18 cellular contexts compared by ENCODE assay signal in the genomic region with DNA sequence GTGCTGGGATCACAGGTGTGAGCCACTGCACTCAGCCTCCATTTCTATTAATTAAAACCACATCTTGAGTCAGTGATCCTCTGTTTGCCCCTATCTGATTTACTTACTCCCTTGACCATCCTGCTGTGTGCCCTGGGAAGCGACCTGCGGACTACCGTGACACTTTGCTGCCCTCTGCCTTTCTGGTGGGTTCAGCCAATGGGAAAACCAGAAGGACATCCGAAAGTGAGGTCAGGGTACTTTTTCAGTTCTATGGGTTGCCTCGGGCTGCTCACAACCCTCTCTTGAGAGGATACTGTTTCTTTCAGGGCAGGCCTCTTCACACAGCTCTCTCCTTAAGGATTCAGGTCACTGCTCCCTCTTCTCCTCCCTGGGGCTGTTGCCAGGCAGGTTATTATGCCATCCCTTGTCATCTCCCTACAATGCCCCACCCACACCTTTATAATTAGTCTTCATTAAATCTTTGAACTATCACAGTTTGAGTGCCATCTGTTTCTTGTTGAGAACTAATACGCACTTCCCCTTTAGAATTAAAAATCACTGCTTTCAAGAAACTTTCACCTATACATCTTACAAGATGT. TPM values are rescaled to one million over a fixed set of nuclear protein-coding genes. Genes with fewer than 3 reads are reported as not detected.
A peak's percentile ranks its signal among the peaks of the same experiment; 100 is the strongest.
DNase-seq lines count a peak whose midpoint lies in the region; ATAC-seq and TF ChIP-seq lines count a peak whose summit lies in the region.
"Had no signal": no experiment of that assay in that cellular context is flagged by ENCODE, and none has a peak within 500 bp of the region (broad histone marks: within the 10 kb centered on the region; RNA-seq: fewer than 3 reads in every experiment).

No MANE protein-coding gene starts in this region.

- H3K36me3 Mint-ChIP-seq in activated T-cell treated with anti-CD3 and anti-CD28 coated beads, Interleukin-2, amount 50 U/mL, for 72 hours (ENCODE audit: insufficient read depth in 2 of 2), result peaks cover 9 to 24% of the 10 kb centered on the region in 2 donors
- H3K36me3 Mint-ChIP-seq in WTC11, result no peaks in the 10 kb centered on the region
- H3K36me3 Mint-ChIP-seq in stimulated activated naive B cell treated with anti-CD40 and anti-IgM and Interleukin-4, amounts not matched to agents 10 μg/mL and 1 μg/mL and 100 μg/mL, for 72 hours, result peaks cover 27 to 62% of the 10 kb centered on the region in 2 donors
- peaks cover 82% of the 10 kb centered on the region for H3K36me3 Mint-ChIP-seq in activated T-helper 2 cell treated with anti-CD3 and anti-CD28 coated beads, Interferon-gamma antibody, Interleukin-2, Interleukin-4, amounts not matched to agents 10 μg/mL and 5 μg/mL and 100 μg/mL, durations not matched to agents 14 hours and 24 hours and 36 hours (ENCODE audit: low read depth)
- H3K36me3 Mint-ChIP-seq: brain had no signal

- DNase-seq in activated T-cell treated with anti-CD3 and anti-CD28 coated beads, Interleukin-2, amount 50 U/mL, for 72 hours, result no peak
- no peak for DNase-seq in activated T-cell treated with anti-CD3 and anti-CD28 coated beads for 4 hours
- DNase-seq in WTC11 (ENCODE audit: low spot score), result peak; percentile 56
- peak; percentile 64 for DNase-seq in iPS-NIHi11 (ENCODE audit: low spot score)
- DNase-seq in stimulated activated naive B cell treated with anti-CD40 and anti-IgM and Interleukin-4, amounts not matched to agents 10 μg/mL and 1 μg/mL and 100 μg/mL, for 72 hours, result no peak
- DNase-seq in activated effector memory CD4-positive, alpha-beta T cell treated with Interleukin-2 at 50 U/mL for 16 hours, result no peak
- no peak for DNase-seq in activated T-helper 2 cell treated with anti-CD3 and anti-CD28 coated beads, Interferon-gamma antibody, Interleukin-2, Interleukin-4, amounts not matched to agents 10 μg/mL and 5 μg/mL and 100 μg/mL, durations not matched to agents 14 hours and 24 hours and 36 hours (ENCODE audit: low spot score)
- DNase-seq: activated CD4-positive, CD25-positive, alpha-beta regulatory T cell treated with anti-CD3 and anti-CD28 coated beads, Interleukin-2, amount 50 U/mL, for 72 hours; dorsolateral prefrontal cortex; MM.1S; NCI-H2029 treated with DMSO at 0.1 percent for 48 hours; NCI-H774; RPMI8226; stimulated activated CD4-positive, alpha-beta T cell treated with anti-CD3 and anti-CD28 coated beads, Interleukin-1b, Interleukin-23, amount 100 ng/mL, for 48 hours; T-helper 2 cell had no signal

- no peak overlapping the region for H3K4me3 Mint-ChIP-seq in activated T-cell treated with anti-CD3 and anti-CD28 coated beads, Interleukin-2, amount 50 U/mL, for 72 hours
- no peak overlapping the region for H3K4me3 Mint-ChIP-seq in WTC11
- H3K4me3 Mint-ChIP-seq in stimulated activated naive B cell treated with anti-CD40 and anti-IgM and Interleukin-4, amounts not matched to agents 10 μg/mL and 1 μg/mL and 100 μg/mL, for 72 hours, result no peak overlapping the region
- H3K4me3 Mint-ChIP-seq in activated T-helper 2 cell treated with anti-CD3 and anti-CD28 coated beads, Interferon-gamma antibody, Interleukin-2, Interleukin-4, amounts not matched to agents 10 μg/mL and 5 μg/mL and 100 μg/mL, durations not matched to agents 14 hours and 24 hours and 36 hours (ENCODE audit: low read depth), result no peak overlapping the region
- H3K4me3 Mint-ChIP-seq: brain, nephron had no signal

- ATAC-seq in activated T-cell treated with anti-CD3 and anti-CD28 coated beads, Interleukin-2, amount 50 U/mL, for 72 hours (replicated peaks in 1 of 2), result no peak
- ATAC-seq in WTC11 (peak; percentile 98), HG03025 (IDR thresholded peaks at IDR 0.05; ENCODE audit: low FRiP score, unreplicated experiment) (no peak)
- no peak for ATAC-seq in stimulated activated naive B cell treated with anti-CD40 and anti-IgM and Interleukin-4, amounts not matched to agents 10 μg/mL and 1 μg/mL and 100 μg/mL, for 72 hours (replicated peaks)

- no peaks in the 10 kb centered on the region for H3K27me3 Mint-ChIP-seq in activated T-cell treated with anti-CD3 and anti-CD28 coated beads, Interleukin-2, amount 50 U/mL, for 72 hours (ENCODE audit: low read depth)
- H3K27me3 Mint-ChIP-seq in WTC11 (ENCODE audit: low read depth), result peaks cover 2% of the 10 kb centered on the region; the same call in 1 of the 2 replicates
- H3K27me3 Mint-ChIP-seq in stimulated activated naive B cell treated with anti-CD40 and anti-IgM and Interleukin-4, amounts not matched to agents 10 μg/mL and 1 μg/mL and 100 μg/mL, for 72 hours, result no peaks in the 10 kb centered on the region
- no peaks in the 10 kb centered on the region for H3K27me3 Mint-ChIP-seq in activated T-helper 2 cell treated with anti-CD3 and anti-CD28 coated beads, Interferon-gamma antibody, Interleukin-2, Interleukin-4, amounts not matched to agents 10 μg/mL and 5 μg/mL and 100 μg/mL, durations not matched to agents 14 hours and 24 hours and 36 hours (ENCODE audit: low read depth)

- POLR2A ChIA-PET in WTC11 (lab: Charles Lee), result no interaction called here

- no peak for TF ChIP-seq CTCF in WTC11 (IDR thresholded peaks at IDR 0.05)

- no peaks in the 10 kb centered on the region for H3K9me3 Mint-ChIP-seq in activated T-cell treated with anti-CD3 and anti-CD28 coated beads, Interleukin-2, amount 50 U/mL, for 72 hours
- no peaks in the 10 kb centered on the region for H3K9me3 Mint-ChIP-seq in WTC11
- no peaks in the 10 kb centered on the region for H3K9me3 Mint-ChIP-seq in stimulated activated naive B cell treated with anti-CD40 and anti-IgM and Interleukin-4, amounts not matched to agents 10 μg/mL and 1 μg/mL and 100 μg/mL, for 72 hours
- H3K9me3 Mint-ChIP-seq in activated T-helper 2 cell treated with anti-CD3 and anti-CD28 coated beads, Interferon-gamma antibody, Interleukin-2, Interleukin-4, amounts not matched to agents 10 μg/mL and 5 μg/mL and 100 μg/mL, durations not matched to agents 14 hours and 24 hours and 36 hours, result no peaks in the 10 kb centered on the region
- H3K9me3 Mint-ChIP-seq: brain, nephron had no signal

- CTCF ChIA-PET in WTC11 (lab: Charles Lee), result interaction anchor here (0.9 to 1.7 kb wide), 3 partner anchors 17 to 191 kb away, joined by 3 to 5 read pairs (median 5); a partner anchor contains a TSS

- peak overlapping the region; percentile 44 for H3K27ac Mint-ChIP-seq in activated T-cell treated with anti-CD3 and anti-CD28 coated beads, Interleukin-2, amount 50 U/mL, for 72 hours
- no peak overlapping the region for H3K27ac Mint-ChIP-seq in WTC11
- peak overlapping the region; percentile 49 for H3K27ac Mint-ChIP-seq in stimulated activated naive B cell treated with anti-CD40 and anti-IgM and Interleukin-4, amounts not matched to agents 10 μg/mL and 1 μg/mL and 100 μg/mL, for 72 hours
- no peak overlapping the region for H3K27ac Mint-ChIP-seq in activated T-helper 2 cell treated with anti-CD3 and anti-CD28 coated beads, Interferon-gamma antibody, Interleukin-2, Interleukin-4, amounts not matched to agents 10 μg/mL and 5 μg/mL and 100 μg/mL, durations not matched to agents 14 hours and 24 hours and 36 hours
- H3K27ac Mint-ChIP-seq: brain, nephron had no signal

- intact Hi-C loops in activated T-helper 2 cell treated with anti-CD3 and anti-CD28 coated beads, Interferon-gamma antibody, Interleukin-2, Interleukin-4, amounts not matched to agents 10 μg/mL and 5 μg/mL and 100 μg/mL, durations not matched to agents 14 hours and 24 hours and 36 hours (cut with micrococcal nuclease), result no loop called here

- H3K4me1 Mint-ChIP-seq in activated T-cell treated with anti-CD3 and anti-CD28 coated beads, Interleukin-2, amount 50 U/mL, for 72 hours (ENCODE audit: low read depth), result peaks cover 22% of the 10 kb centered on the region
- no peaks in the 10 kb centered on the region for H3K4me1 Mint-ChIP-seq in WTC11
- peaks cover 27 to 36% of the 10 kb centered on the region in 2 donors for H3K4me1 Mint-ChIP-seq in stimulated activated naive B cell treated with anti-CD40 and anti-IgM and Interleukin-4, amounts not matched to agents 10 μg/mL and 1 μg/mL and 100 μg/mL, for 72 hours
- peaks cover 8% of the 10 kb centered on the region for H3K4me1 Mint-ChIP-seq in activated T-helper 2 cell treated with anti-CD3 and anti-CD28 coated beads, Interferon-gamma antibody, Interleukin-2, Interleukin-4, amounts not matched to agents 10 μg/mL and 5 μg/mL and 100 μg/mL, durations not matched to agents 14 hours and 24 hours and 36 hours (ENCODE audit: low read depth)
- H3K4me1 Mint-ChIP-seq: brain, nephron had no signal

TF ChIP-seq in WTC11, 78 proteins besides CTCF, POLR2A, EP300 and RAD21 (continues in another document):
- TF ChIP-seq MXD4 (CRISPR knock-in tag; IDR thresholded peaks at IDR 0.05; ENCODE audit: borderline replicate concordance) (no peak), CREB1 (CRISPR knock-in tag; IDR thresholded peaks at IDR 0.05) (no peak), JUN (CRISPR knock-in tag; IDR thresholded peaks at IDR 0.05) (no peak), EMX1 (CRISPR knock-in tag; IDR thresholded peaks at IDR 0.05) (no peak), FOXP1 (CRISPR knock-in tag; IDR thresholded peaks at IDR 0.05; ENCODE audit: borderline replicate concordance) (no peak), OVOL2 (CRISPR knock-in tag; IDR thresholded peaks at IDR 0.05; ENCODE audit: borderline replicate concordance) (no peak)

RNA-seq across cellular contexts. Expression of a gene that starts 21.4 kb away (rescaled TPM):
- total RNA-seq in activated T-cell treated with anti-CD3 and anti-CD28 coated beads, Interleukin-2, amount 50 U/mL, for 72 hours, result 10 to 100 TPM; 48.0 to 49.3 TPM
- total RNA-seq in WTC11 (2021), result 1.4 to 3.1 TPM (median 1.6 TPM) in 3 replicates
- 31.5 and 41.8 TPM in 2 replicates for total RNA-seq in activated T-helper 2 cell treated with anti-CD3 and anti-CD28 coated beads, Interferon-gamma antibody, Interleukin-2, Interleukin-4, amounts not matched to agents 10 μg/mL and 5 μg/mL and 100 μg/mL, durations not matched to agents 14 hours and 24 hours and 36 hours

RNA-seq across cellular contexts. Expression of a gene that starts 58.2 kb away (rescaled TPM):
- total RNA-seq in activated T-cell treated with anti-CD3 and anti-CD28 coated beads, Interleukin-2, amount 50 U/mL, for 72 hours, result 10 to 100 TPM; 28.9 to 29.3 TPM
- 26.9 to 30.9 TPM (median 28.7 TPM) in 3 replicates for total RNA-seq in WTC11 (2021)
- 33.7 and 35.2 TPM in 2 replicates for total RNA-seq in activated T-helper 2 cell treated with anti-CD3 and anti-CD28 coated beads, Interferon-gamma antibody, Interleukin-2, Interleukin-4, amounts not matched to agents 10 μg/mL and 5 μg/mL and 100 μg/mL, durations not matched to agents 14 hours and 24 hours and 36 hours

Comparison
In these comparisons a context has a peak if more than half of its experiments do, and no peak if none do; other contexts are left out.
1. DNase-seq: peak in WTC11 (single experiment) and iPS-NIHi11 (single experiment); none in activated T-cell treated with anti-CD3 and anti-CD28 coated beads, Interleukin-2, amount 50 U/mL, for 72 hours (0 of 2), activated T-cell treated with anti-CD3 and anti-CD28 coated beads for 4 hours (single experiment), stimulated activated naive B cell treated with anti-CD40 and anti-IgM and Interleukin-4, amounts not matched to agents 10 μg/mL and 1 μg/mL and 100 μg/mL, for 72 hours (single experiment), activated effector memory CD4-positive, alpha-beta T cell treated with Interleukin-2 at 50 U/mL for 16 hours (single experiment) and activated T-helper 2 cell treated with anti-CD3 and anti-CD28 coated beads, Interferon-gamma antibody, Interleukin-2, Interleukin-4, amounts not matched to agents 10 μg/mL and 5 μg/mL and 100 μg/mL, durations not matched to agents 14 hours and 24 hours and 36 hours (single experiment).
2. H3K27ac Mint-ChIP-seq: peak in activated T-cell treated with anti-CD3 and anti-CD28 coated beads, Interleukin-2, amount 50 U/mL, for 72 hours (single experiment) and stimulated activated naive B cell treated with anti-CD40 and anti-IgM and Interleukin-4, amounts not matched to agents 10 μg/mL and 1 μg/mL and 100 μg/mL, for 72 hours (single experiment); none in WTC11 (single experiment) and activated T-helper 2 cell treated with anti-CD3 and anti-CD28 coated beads, Interferon-gamma antibody, Interleukin-2, Interleukin-4, amounts not matched to agents 10 μg/mL and 5 μg/mL and 100 μg/mL, durations not matched to agents 14 hours and 24 hours and 36 hours (single experiment).